ENCODE assay signal across 24 cellular contexts in genomic region chr4:15883611-15884243, GRCh38. TPM values are rescaled to one million over a fixed set of nuclear protein-coding genes. Genes with fewer than 3 reads are reported as not detected.
A peak's percentile ranks its signal among the peaks of the same experiment; 100 is the strongest.
DNase-seq lines count a peak whose midpoint lies in the region; ATAC-seq, FAIRE-seq and TF ChIP-seq lines count a peak whose summit lies in the region.
"Had no signal": no experiment of that assay in that cellular context is flagged by ENCODE, and none has a peak within 500 bp of the region (broad histone marks: within the 10 kb centered on the region; RNA-seq: fewer than 3 reads in every experiment).

No MANE protein-coding gene starts in this region.

- H4K91ac ChIP-seq in H9 (ENCODE audit: insufficient read length, low read depth, low read length) = no peak overlapping the region

- FAIRE-seq in GM12891 (lab: Jason Lieb, UNC) = no peak

- no peak overlapping the region for H3K4me3 Mint-ChIP-seq in H9
- H3K4me3 Mint-ChIP-seq in immature natural killer cell = peak overlapping the region in 2 of 5 donors; percentile 54 to 67
- H3K4me3 Mint-ChIP-seq: CD4-positive, alpha-beta memory T cell had no signal

- no peak overlapping the region for H2BK12ac ChIP-seq in H9 (ENCODE audit: insufficient read length, low read depth, low read length)

- no peak overlapping the region for H4K8ac ChIP-seq in H9 (replicated peaks; ENCODE audit: insufficient read length, low read depth, low read length)

- no CpG with 5 or more reads among the region's 4 CpGs for WGBS in H9 (ENCODE audit: extremely low coverage, insufficient read length, low lambda C conversion rate)
- WGBS in spleen, 5 donors = 84 to 86% (median 84%) methylated on average over 4 of the region's 4 CpGs

- no peak overlapping the region for H2BK120ac ChIP-seq in H9 (ENCODE audit: low read depth, low read length, poor library complexity, severe bottlenecking)

- H3K4ac ChIP-seq in H9 (ENCODE audit: low read depth, low read length) = no peak overlapping the region

- H3K36me3 ChIP-seq in PC-3 (ENCODE audit: low read depth, low read length) (no peaks in the 10 kb centered on the region), spleen (no peaks in the 10 kb centered on the region)
- H3K36me3 ChIP-seq: SJCRH30 had no signal

- H3F3A ChIP-seq in PC-3 (ENCODE audit: low read length, unreplicated experiment) = no peaks in the 10 kb centered on the region

- H3K9me3 Mint-ChIP-seq in H9 (peaks cover 0 to 2% of the 10 kb centered on the region in 2 experiments; a peak in 2 of 5 replicates), immature natural killer cell (no peaks in the 10 kb centered on the region)
- H3K9me3 Mint-ChIP-seq: CD4-positive, alpha-beta memory T cell had no signal

- H3K27ac ChIP-seq in H9 (ENCODE audit: insufficient read length, low read depth, low read length) (no peak overlapping the region), PC-3 (ENCODE audit: low read length) (peak overlapping the region; percentile 46; the same call in 1 of the 2 replicates), spleen (no peak overlapping the region)
- H3K27ac ChIP-seq: SJCRH30 had no signal

- no peaks in the 10 kb centered on the region for H3K36me3 Mint-ChIP-seq in H9 (ENCODE audit: insufficient read depth in 1 of 3, low read depth in 3 of 3)
- no peaks in the 10 kb centered on the region for H3K36me3 Mint-ChIP-seq in immature natural killer cell
- H3K36me3 Mint-ChIP-seq: CD4-positive, alpha-beta memory T cell had no signal

- peak overlapping the region in 1 of 3 experiments; percentile 17; a peak in 2 of 7 replicates for H3K27ac Mint-ChIP-seq in H9
- peak overlapping the region; percentile 0 to 73 (median 55) for H3K27ac Mint-ChIP-seq in immature natural killer cell
- H3K27ac Mint-ChIP-seq: CD4-positive, alpha-beta memory T cell had no signal

- DNase-seq in H9 (no peak), PC-3 (no peak), immature natural killer cell (no peak), ureter (ENCODE audit: low spot score) (peak; percentile 23), spleen (no peak), GM12891 (ENCODE audit: insufficient read length, low spot score) (no peak)
- DNase-seq: Caco-2; CD4-positive, alpha-beta memory T cell; DMS 273 treated with DMSO at 0.1 percent for 48 hours; DMS79 treated with DMSO at 0.1 percent for 48 hours; GF-D8; H7; KBM-7; MM.1S; NCI-H2029; NCI-H2227 treated with DMSO at 0.1 percent for 48 hours; NCI-H69; SJCRH30 had no signal

- H2BK5ac ChIP-seq in H9 (ENCODE audit: insufficient read length, low read length) = no peak overlapping the region

- H4K20me1 ChIP-seq in H9 (ENCODE audit: control insufficient read depth, insufficient read depth, insufficient read length) (no peaks in the 10 kb centered on the region), PC-3 (ENCODE audit: low read length) (no peaks in the 10 kb centered on the region)

- H2AK5ac ChIP-seq in H9 (ENCODE audit: insufficient read length, low read length) = no peak overlapping the region

- TF ChIP-seq POLR2A in spleen (IDR thresholded peaks at IDR 0.05) = no peak
- TF ChIP-seq POLR2A in GM12891 (IDR thresholded peaks at IDR 0.05; ENCODE audit: low read depth, low read length) = no peak

- H3K79me2 ChIP-seq in H9 (ENCODE audit: insufficient read depth, low read length) (no peaks in the 10 kb centered on the region), PC-3 (ENCODE audit: low read length) (no peaks in the 10 kb centered on the region)

- no peak overlapping the region for H3K23ac ChIP-seq in H9 (ENCODE audit: insufficient read length, low read depth, low read length)

- intact Hi-C loops in PC-3 (cut with micrococcal nuclease) = loop anchor here (2.0 to 5.0 kb wide), 3 partner anchors 37 to 406 kb away; partner anchors contain the start of gene FGFBP1
- intact Hi-C loops in spleen (cut with DNase I; ENCODE audit: low total_unique reads) = loop anchor here (2.0 kb wide), 1 partner anchor 73 kb away; no protein-coding TSS in a partner anchor

- H3K4me1 ChIP-seq in H9 (ENCODE audit: insufficient read depth, low read length) = no peaks in the 10 kb centered on the region
- H3K4me1 ChIP-seq in PC-3 (ENCODE audit: insufficient read depth, low read length) = peaks cover 13% of the 10 kb centered on the region; the same call in 1 of the 2 replicates
- H3K4me1 ChIP-seq in spleen = peaks cover 0 to 4% (median 0%) of the 10 kb centered on the region in 6 donors
- H3K4me1 ChIP-seq: Caco-2, SJCRH30 had no signal

- no peaks in the 10 kb centered on the region for H3K23me2 ChIP-seq in H9 (ENCODE audit: insufficient read length, low read depth, low read length, poor library complexity, severe bottlenecking)

- H3K9ac ChIP-seq in H9 (ENCODE audit: extremely low read depth, insufficient read length, low read length) (no peak overlapping the region), PC-3 (ENCODE audit: low read length) (peak overlapping the region; percentile 22; the same call in 1 of the 2 replicates)

- H2BK15ac ChIP-seq in H9 (ENCODE audit: low read depth, low read length) = no peak overlapping the region

- no peak overlapping the region for H3K56ac ChIP-seq in H9 (ENCODE audit: insufficient read length, low read depth, low read length)

- no peak overlapping the region for H3K14ac ChIP-seq in H9 (ENCODE audit: insufficient read depth, low read length)

- H3K27me3 Mint-ChIP-seq in H9 (ENCODE audit: low read depth) = no peaks in the 10 kb centered on the region; the same call in 1 of the 2 replicates
- peaks cover 0 to 2% (median 1%) of the 10 kb centered on the region in 3 donors for H3K27me3 Mint-ChIP-seq in immature natural killer cell (ENCODE audit: low read depth in 3 of 3)

- H3K4me3 ChIP-seq in PC-3 (ENCODE audit: low read length) (no peak overlapping the region), spleen (no peak overlapping the region)
- H3K4me3 ChIP-seq: SJCRH30 had no signal

- no peak overlapping the region for H2AFZ ChIP-seq in H9 (ENCODE audit: low read length)
- H2AFZ ChIP-seq in PC-3 (ENCODE audit: low read length) = no peak overlapping the region

- H3T11ph ChIP-seq in H9 (ENCODE audit: low read length) = no peak overlapping the region

- POLR2A ChIA-PET in PC-3 (lab: Charles Lee; ENCODE audit: unreplicated experiment) = interaction anchor here (0.6 to 1.2 kb wide), 2 partner anchors 22 to 73 kb away, joined by 3 read pairs; no protein-coding TSS in a partner anchor

- H3K4me2 ChIP-seq in H9 (ENCODE audit: insufficient read depth, insufficient read length, low read length) = no peak overlapping the region
- no peak overlapping the region for H3K4me2 ChIP-seq in PC-3 (ENCODE audit: low read length)

- H3K18ac ChIP-seq in H9 (ENCODE audit: insufficient read length, low read depth, low read length) = no peak overlapping the region

- H3K9me2 ChIP-seq in PC-3 (replicated peaks; ENCODE audit: low read length) = no peaks in the 10 kb centered on the region

- no peaks in the 10 kb centered on the region for H3K79me1 ChIP-seq in H9 (ENCODE audit: insufficient read depth, low read depth, low read length, poor library complexity, severe bottlenecking)

- H3K9me3 ChIP-seq in H9 (ENCODE audit: control insufficient read depth, low read depth, low read length) (no peaks in the 10 kb centered on the region), PC-3 (ENCODE audit: low read length) (no peaks in the 10 kb centered on the region), spleen (no peaks in the 10 kb centered on the region)
- H3K9me3 ChIP-seq: Caco-2, SJCRH30 had no signal

- H4K5ac ChIP-seq in H9 (ENCODE audit: insufficient read length, low read depth, low read length) = no peak overlapping the region

- peak overlapping the region; percentile 62 for H2BK20ac ChIP-seq in H9 (ENCODE audit: low read depth, low read length, poor library complexity, severe bottlenecking)

- ATAC-seq in PC-3 (no peak), GM18868 (IDR thresholded peaks at IDR 0.05; ENCODE audit: unreplicated experiment) (no peak)
- ATAC-seq: Right ventricle myocardium inferior had no signal

- no TSS peak for BruUV-seq in PC-3 (replicated peaks; lab: Mats Ljungman, UMichigan)

- no peak for TF ChIP-seq CTCF in H9 (conservative IDR thresholded peaks at IDR 0.05)
- TF ChIP-seq CTCF in PC-3 (conservative IDR thresholded peaks at IDR 0.05; ENCODE audit: low read depth, low read length) = no peak
- no peak for TF ChIP-seq CTCF in spleen (IDR thresholded peaks at IDR 0.05 in 8 of 11, conservative IDR thresholded peaks at IDR 0.05 in 3 of 11)

- peaks cover 8 to 11% of the 10 kb centered on the region in 2 experiments for H3K4me1 Mint-ChIP-seq in H9
- peaks cover 19 to 22% of the 10 kb centered on the region in 2 donors for H3K4me1 Mint-ChIP-seq in immature natural killer cell
- H3K4me1 Mint-ChIP-seq: CD4-positive, alpha-beta memory T cell had no signal

- CTCF ChIA-PET in PC-3 (lab: Charles Lee) = interaction anchor here (1.6 to 2.6 kb wide), 2 partner anchors 54 to 72 kb away, joined by 8 to 69 read pairs; partner anchors contain the start of gene FGFBP1

- H3K27me3 ChIP-seq in H9 (ENCODE audit: insufficient read depth, low read length) (no peaks in the 10 kb centered on the region), PC-3 (ENCODE audit: low read length) (no peaks in the 10 kb centered on the region), spleen (replicated peaks in 1 of 7) (no peaks in the 10 kb centered on the region)

TF ChIP-seq in GM12891, 5 proteins besides CTCF, POLR2A, EP300 and RAD21:
- TF ChIP-seq PAX5 (IDR thresholded peaks at IDR 0.05; ENCODE audit: insufficient read depth, low read length, severe bottlenecking) = no peak
TF ChIP-seq in GM12891: peak in this region for 0.

RNA-seq across cellular contexts. Expression of gene FGFBP1, which starts 54.8 kb away (rescaled TPM):
- not detected in 2 replicates for total RNA-seq in H9 (2021)
- total RNA-seq in PC-3 (2014; rRNA removed) = 80.5 and 133 TPM in 2 replicates
- under 1 TPM in 1 of 3 donors, not detected in 2; 0.53 TPM for polyA plus RNA-seq in immature natural killer cell
- total RNA-seq in ureter = not detected
- not detected for total RNA-seq in spleen
- under 1 TPM in 2 of 3 donors, not detected in 1; 0.08 to 0.10 TPM for polyA plus RNA-seq in spleen
- polyA plus RNA-seq in GM12891 (2012; ENCODE audit: low read depth, missing spikeins) = not detected
- total RNA-seq: A673; CD4-positive, alpha-beta memory T cell; H7; LHCN-M2; NCI-H460; Right ventricle myocardium inferior; RPMI7951; SJCRH30 had no signal
- polyA plus RNA-seq: CD4-positive, alpha-beta memory T cell had no signal

Comparison
In these comparisons a context has a peak if more than half of its experiments do, and no peak if none do; other contexts are left out.
1. RNA of gene FGFBP1, which starts 54.8 kb away (total RNA-seq): 80.5 to 133 TPM in PC-3; not detected in ureter (single experiment), not detected in H9 and not detected in spleen; every median in the first group is over 10 times any median in the second.